Comparison of ENCODE assay signal across 23 cellular contexts in the genomic region with DNA sequence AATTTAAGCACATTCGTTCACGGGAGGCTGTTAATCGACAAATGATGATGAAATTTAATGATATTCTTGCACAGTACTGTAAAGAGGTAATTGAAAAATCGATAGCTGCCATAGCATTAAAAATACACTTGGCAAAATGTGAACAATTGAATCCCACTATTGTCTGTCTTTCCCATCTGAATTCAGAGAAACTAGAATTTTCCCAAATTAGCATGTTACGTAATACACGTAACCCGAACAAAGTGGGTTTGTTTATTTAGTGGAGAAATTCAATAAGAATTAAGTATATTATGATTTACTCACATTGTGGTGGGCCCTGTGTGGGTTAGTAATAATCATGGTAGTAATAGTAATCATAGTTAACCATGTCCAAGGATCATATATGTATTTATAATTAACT. TPM values are rescaled to one million over a fixed set of nuclear protein-coding genes. Genes with fewer than 3 reads are reported as not detected.
"Had no signal": no experiment of that assay in that cellular context is flagged by ENCODE, and none has a peak within 500 bp of the region (broad histone marks: within the 10 kb centered on the region; RNA-seq: fewer than 3 reads in every experiment).

No MANE protein-coding gene starts in this region.

- H3K9me3 ChIP-seq: SK-N-SH had no signal

- DNase-seq: Kasumi-1, MM.1S, NCI-H1092 treated with DMSO at 0.1 percent for 48 hours, NCI-H1417, NCI-H1694, NCI-H187 treated with DMSO at 0.1 percent for 48 hours, NCI-H2029 treated with DMSO at 0.1 percent for 48 hours, NCI-H2171 treated with DMSO at 0.1 percent for 48 hours, NCI-H226, NCI-H446, NCI-H510A, NCI-H526, NCI-H82, SHP77, SK-N-SH, SW 1271, T-cell had no signal

- H3K9ac ChIP-seq: KMS-11, SK-N-SH had no signal

- ATAC-seq: T-cell had no signal

- FAIRE-seq: HTR-8/SVneo, RCC 7860 had no signal

- H3K4me2 ChIP-seq: KMS-11, SK-N-SH had no signal

- H3K27ac ChIP-seq: HL-60, KMS-11, RWPE1 had no signal

RNA-seq across cellular contexts. Expression of a gene that starts 31.9 kb away (rescaled TPM):
- total RNA-seq: M059J had no signal
